ENCODE assay signal across 17 cellular contexts in the genomic region with DNA sequence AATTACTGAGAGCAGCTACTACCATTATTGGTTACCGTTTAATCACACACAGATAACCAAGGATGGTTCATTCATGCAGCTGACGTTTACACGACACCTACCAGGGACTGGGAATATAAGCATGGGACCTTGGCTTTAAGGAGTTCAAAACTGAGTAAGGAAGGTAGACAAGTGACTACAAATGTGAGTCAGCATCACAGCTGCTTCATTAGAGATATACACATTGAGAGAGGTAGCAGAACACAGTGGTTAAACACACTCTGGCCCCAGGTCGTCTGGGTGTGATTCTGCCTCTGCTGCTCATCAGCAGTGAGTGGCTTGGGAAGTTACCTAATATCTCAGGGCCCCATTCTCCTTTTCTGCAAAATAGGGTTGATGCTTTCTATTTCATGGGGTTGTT.
DNase-seq lines count a peak whose midpoint lies in the region; ATAC-seq, FAIRE-seq and TF ChIP-seq lines count a peak whose summit lies in the region.
"Had no signal": no experiment of that assay in that cellular context is flagged by ENCODE, and none has a peak within 500 bp of the region (broad histone marks: within the 10 kb centered on the region; RNA-seq: fewer than 3 reads in every experiment).

No MANE protein-coding gene starts in this region.

- H3K9me3 Mint-ChIP-seq in stimulated activated memory B cell treated with anti-CD40 and anti-IgM and Interleukin-4, amounts not matched to agents 10 μg/mL and 1 μg/mL and 100 μg/mL, for 72 hours, result no peaks in the 10 kb centered on the region
- H3K9me3 Mint-ChIP-seq: memory B cell had no signal

- H3K9me2 ChIP-seq in Karpas-422 (replicated peaks; ENCODE audit: insufficient read depth, low read length), result no peaks in the 10 kb centered on the region

- no peak for TF ChIP-seq POLR2A in GM12891 (IDR thresholded peaks at IDR 0.05; ENCODE audit: low read depth, low read length)

- H3K9ac ChIP-seq in Karpas-422 (ENCODE audit: low read length), result peak overlapping the region; percentile 4; the same call in 1 of the 2 replicates
- H3K9ac ChIP-seq: parathyroid adenoma had no signal

- H3K27me3 ChIP-seq in Karpas-422 (ENCODE audit: low read length) (no peaks in the 10 kb centered on the region), pancreas (no peaks in the 10 kb centered on the region), MG63 (no peaks in the 10 kb centered on the region)

- intact Hi-C loops in pancreas (cut with DNase I), result no loop called here

- no peak overlapping the region for H3K4me2 ChIP-seq in Karpas-422 (ENCODE audit: low read depth, low read length, poor library complexity, severe bottlenecking)

- H3K27ac ChIP-seq in Karpas-422 (ENCODE audit: low read length), result peak overlapping the region; percentile 63
- H3K27ac ChIP-seq in pancreas, result no peak overlapping the region
- H3K27ac ChIP-seq: parathyroid adenoma had no signal

- H3K4me3 ChIP-seq in Karpas-422 (ENCODE audit: low read length) (no peak overlapping the region), pancreas (no peak overlapping the region), MG63 (no peak overlapping the region)

- peaks cover 74% of the 10 kb centered on the region for H3K4me1 ChIP-seq in Karpas-422 (ENCODE audit: low read length)
- no peaks in the 10 kb centered on the region for H3K4me1 ChIP-seq in pancreas
- H3K4me1 ChIP-seq: parathyroid adenoma had no signal

- peaks cover 12% of the 10 kb centered on the region for H3K36me3 Mint-ChIP-seq in stimulated activated memory B cell treated with anti-CD40 and anti-IgM and Interleukin-4, amounts not matched to agents 10 μg/mL and 1 μg/mL and 100 μg/mL, for 72 hours

- no peak for DNase-seq in GM12891 (ENCODE audit: insufficient read length, low spot score)
- DNase-seq in Karpas-422, result no peak
- DNase-seq in pancreas, result no peak
- DNase-seq in MG63, result no peak
- no peak for DNase-seq in stimulated activated CD4-positive, alpha-beta T cell treated with anti-CD3 and anti-CD28 coated beads, Interleukin-4, amount 100 ng/mL, for 24 hours
- DNase-seq: activated naive CD4-positive, alpha-beta T cell; AML-193; DND-41; hypothalamus; NCI-H2029 treated with DMSO at 0.1 percent for 48 hours; stimulated activated CD4-positive, alpha-beta T cell treated with anti-CD3 and anti-CD28 coated beads, Interleukin-1b, Interleukin-23, amount 100 ng/mL, for 48 hours; stimulated activated naive CD4-positive, alpha-beta T cell had no signal

- 80 to 83% methylated on average over 4 of the region's 4 CpGs for WGBS in pancreas, 2 donors

- peak; percentile 64 for ATAC-seq in GM18909 (IDR thresholded peaks at IDR 0.05; ENCODE audit: poor library complexity, unreplicated experiment)
- ATAC-seq in HG02642 (IDR thresholded peaks at IDR 0.05; ENCODE audit: poor library complexity, unreplicated experiment), result peak; percentile 80
- ATAC-seq in pancreas, result no peak
- ATAC-seq in stimulated activated memory B cell treated with anti-CD40 and anti-IgM and Interleukin-4, amounts not matched to agents 10 μg/mL and 1 μg/mL and 100 μg/mL, for 72 hours, result no peak

- TF ChIP-seq CTCF in pancreas (IDR thresholded peaks at IDR 0.05), result no peak

- no peaks in the 10 kb centered on the region for H3K27me3 Mint-ChIP-seq in stimulated activated memory B cell treated with anti-CD40 and anti-IgM and Interleukin-4, amounts not matched to agents 10 μg/mL and 1 μg/mL and 100 μg/mL, for 72 hours
- H3K27me3 Mint-ChIP-seq: memory B cell had no signal

- no peak overlapping the region for H3K27ac Mint-ChIP-seq in stimulated activated memory B cell treated with anti-CD40 and anti-IgM and Interleukin-4, amounts not matched to agents 10 μg/mL and 1 μg/mL and 100 μg/mL, for 72 hours
- H3K27ac Mint-ChIP-seq: memory B cell had no signal

- H3K9me3 ChIP-seq in Karpas-422 (ENCODE audit: low read length), result no peaks in the 10 kb centered on the region
- H3K9me3 ChIP-seq in pancreas, result no peaks in the 10 kb centered on the region
- H3K9me3 ChIP-seq in MG63, result no peaks in the 10 kb centered on the region

- H3K79me2 ChIP-seq in Karpas-422 (ENCODE audit: low read length), result peaks cover 56% of the 10 kb centered on the region
- H3K79me2 ChIP-seq: parathyroid adenoma had no signal

- H3K4me1 Mint-ChIP-seq in stimulated activated memory B cell treated with anti-CD40 and anti-IgM and Interleukin-4, amounts not matched to agents 10 μg/mL and 1 μg/mL and 100 μg/mL, for 72 hours, result peaks cover 6% of the 10 kb centered on the region

- peak; percentile 41 for FAIRE-seq in GM12891 (lab: Jason Lieb, UNC)
- FAIRE-seq in pancreas (lab: Jason Lieb, UNC), result no peak

- no peaks in the 10 kb centered on the region for H4K20me1 ChIP-seq in Karpas-422 (ENCODE audit: insufficient read depth, low read depth, low read length)

- no peak overlapping the region for H2AFZ ChIP-seq in Karpas-422 (ENCODE audit: low read length)
- H2AFZ ChIP-seq: parathyroid adenoma had no signal

- H3K4me3 Mint-ChIP-seq in stimulated activated memory B cell treated with anti-CD40 and anti-IgM and Interleukin-4, amounts not matched to agents 10 μg/mL and 1 μg/mL and 100 μg/mL, for 72 hours, result no peak overlapping the region
- H3K4me3 Mint-ChIP-seq: memory B cell had no signal

- H3K36me3 ChIP-seq in Karpas-422 (ENCODE audit: insufficient read depth, low read length) (peaks cover 50% of the 10 kb centered on the region), pancreas (no peaks in the 10 kb centered on the region), MG63 (no peaks in the 10 kb centered on the region)

TF ChIP-seq in GM12891, 5 proteins besides CTCF, POLR2A, EP300 and RAD21:
- TF ChIP-seq PAX5 (IDR thresholded peaks at IDR 0.05; ENCODE audit: insufficient read depth, low read length, severe bottlenecking), result no peak
- TF ChIP-seq SPI1 (IDR thresholded peaks at IDR 0.05; ENCODE audit: low read depth, low read length), result no peak
- TF ChIP-seq TAF1 (IDR thresholded peaks at IDR 0.05; ENCODE audit: low read depth, low read length), result no peak
- no peak for TF ChIP-seq POU2F2 (IDR thresholded peaks at IDR 0.05; ENCODE audit: low read depth, low read length)
- TF ChIP-seq POLR2AphosphoS5 (IDR thresholded peaks at IDR 0.05; ENCODE audit: low read depth, low read length), result no peak

Comparison
In these comparisons a context has a peak if more than half of its experiments do, and no peak if none do; other contexts are left out.
1. ATAC-seq: peak in GM18909 (single experiment) and HG02642 (single experiment); none in pancreas (0 of 4) and stimulated activated memory B cell treated with anti-CD40 and anti-IgM and Interleukin-4, amounts not matched to agents 10 μg/mL and 1 μg/mL and 100 μg/mL, for 72 hours (single experiment).